Comparison of ENCODE assay signal across 2 cellular contexts in genomic region chr9:130720762-130721161, GRCh38.
A peak's percentile ranks its signal among the peaks of the same experiment; 100 is the strongest.
TF ChIP-seq lines count a peak whose summit lies in the region.

No MANE protein-coding gene starts in this region.

TF ChIP-seq in HepG2, 621 proteins besides CTCF, POLR2A, EP300 and RAD21:
- no peak for TF ChIP-seq ZBTB25 (CRISPR knock-in tag; IDR thresholded peaks at IDR 0.05)
- no peak for TF ChIP-seq REXO4 (CRISPR knock-in tag; IDR thresholded peaks at IDR 0.05; ENCODE audit: borderline replicate concordance)
- TF ChIP-seq ZNF121 (CRISPR knock-in tag; IDR thresholded peaks at IDR 0.05): peak; percentile 67; the same call in 1 of the 2 replicates
- TF ChIP-seq CERS6 (CRISPR knock-in tag; IDR thresholded peaks at IDR 0.05): no peak

TF ChIP-seq in K562, 482 proteins besides CTCF, POLR2A, EP300 and RAD21:
- TF ChIP-seq POLR2AphosphoS5 (IDR thresholded peaks at IDR 0.05; ENCODE audit: control insufficient read depth, insufficient read depth, low read depth, low read length) (no peak), ZNF121 (CRISPR knock-in tag; conservative IDR thresholded peaks at IDR 0.05) (peak; percentile 47; the same call in 1 of the 2 replicates), CHCHD3 (CRISPR knock-in tag; IDR thresholded peaks at IDR 0.05) (no peak), RFX5 (IDR thresholded peaks at IDR 0.05; ENCODE audit: low read depth, low read length) (no peak)
